26 cellular contexts compared by ENCODE assay signal in the genomic region with DNA sequence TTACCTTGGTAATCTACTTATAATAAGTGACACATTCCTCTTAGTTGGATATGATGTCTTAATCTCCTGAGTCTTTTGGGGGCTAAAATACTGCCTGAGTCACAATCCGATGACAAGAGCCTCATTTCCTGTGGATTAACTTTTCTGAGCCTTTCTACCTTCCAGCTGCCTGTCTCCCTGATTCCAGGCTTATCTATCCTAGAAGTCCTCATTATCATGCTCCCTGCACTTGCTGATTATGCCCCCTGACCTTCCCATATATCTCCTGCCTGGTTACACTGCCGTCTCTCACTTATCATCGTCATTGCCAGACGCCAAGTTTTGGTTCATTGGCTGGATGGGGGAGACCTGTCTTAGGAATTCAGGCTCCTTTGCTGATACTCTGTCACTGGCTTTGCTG.
A peak's percentile ranks its signal among the peaks of the same experiment; 100 is the strongest.
DNase-seq lines count a peak whose midpoint lies in the region; ATAC-seq and TF ChIP-seq lines count a peak whose summit lies in the region.
"Had no signal": no experiment of that assay in that cellular context is flagged by ENCODE, and none has a peak within 500 bp of the region (broad histone marks: within the 10 kb centered on the region; RNA-seq: fewer than 3 reads in every experiment).

No MANE protein-coding gene starts in this region.

- peaks cover 12% of the 10 kb centered on the region for H3K4me1 Mint-ChIP-seq in endodermal cell
- H3K4me1 Mint-ChIP-seq: CD4-positive, alpha-beta memory T cell had no signal

- no peaks in the 10 kb centered on the region for H3K4me1 ChIP-seq in endodermal cell (ENCODE audit: control insufficient read depth, insufficient read depth, low read length)
- H3K4me1 ChIP-seq: Peyer's patch had no signal

- DNase-seq in D341Med (ENCODE audit: low spot score) (peak; percentile 77), NCI-H524 treated with DMSO at 0.1 percent for 48 hours (lab: John Stamatoyannopoulos, UW) (peak; percentile 93), endodermal cell (peak; percentile 68), retinal pigment epithelial cell (ENCODE audit: low read depth) (peak; percentile 68), NCI-H1105 treated with DMSO at 0.1 percent for 48 hours (lab: John Stamatoyannopoulos, UW) (no peak), lower leg skin (ENCODE audit: low spot score in 2 of 2) (no peak)
- DNase-seq: AML-193; C1 segment of cervical spinal cord; CD4-positive, alpha-beta memory T cell; COR-L47; DMS 273 treated with DMSO at 0.1 percent for 48 hours; DMS79; EL; GF-D8; Karpas-422; NCI-H1092 treated with DMSO at 0.1 percent for 48 hours; NCI-H1436 treated with DMSO at 0.1 percent for 48 hours; NCI-H187 treated with DMSO at 0.1 percent for 48 hours; NCI-H2171 treated with DMSO at 0.1 percent for 48 hours; NCI-H345; NCI-H526; Peyer's patch; SHP77 treated with DMSO at 0.1 percent for 48 hours had no signal

- no peak overlapping the region for H3K4me3 Mint-ChIP-seq in endodermal cell
- H3K4me3 Mint-ChIP-seq: CD4-positive, alpha-beta memory T cell had no signal

- TF ChIP-seq POLR2A in lower leg skin (IDR thresholded peaks at IDR 0.05), result no peak

- H3K9me3 Mint-ChIP-seq in endodermal cell, result peaks cover 2% of the 10 kb centered on the region

- no peaks in the 10 kb centered on the region for H3K36me3 ChIP-seq in endodermal cell (ENCODE audit: control insufficient read depth, insufficient read depth, low read length)
- H3K36me3 ChIP-seq: Peyer's patch had no signal

- no peak overlapping the region for H3K9ac ChIP-seq in endodermal cell (ENCODE audit: extremely low read depth, low read length, poor library complexity, severe bottlenecking)

- H3K27me3 Mint-ChIP-seq in endodermal cell (ENCODE audit: insufficient read depth), result no peaks in the 10 kb centered on the region

- 80 to 90% methylated on average over 4 of the region's 4 CpGs for WGBS in endodermal cell (ENCODE audit: insufficient coverage in 1 of 2, insufficient read length in 1 of 2), 2 experiments
- WGBS in lower leg skin, 2 donors, result 64 to 75% methylated on average over 4 of the region's 4 CpGs

- H3K27me3 ChIP-seq in endodermal cell (ENCODE audit: control insufficient read depth, insufficient read depth, low read length, poor library complexity, severe bottlenecking), result no peaks in the 10 kb centered on the region
- H3K27me3 ChIP-seq: Peyer's patch had no signal

- H3K27ac ChIP-seq in endodermal cell (ENCODE audit: low read depth, low read length), result no peak overlapping the region
- H3K27ac ChIP-seq: Peyer's patch, SK-N-MC had no signal

- peak overlapping the region; percentile 17 for H3K27ac Mint-ChIP-seq in endodermal cell
- H3K27ac Mint-ChIP-seq: CD4-positive, alpha-beta memory T cell had no signal

- H3K4me3 ChIP-seq in endodermal cell (ENCODE audit: low read length) (no peak overlapping the region), retinal pigment epithelial cell (ENCODE audit: low read length) (no peak overlapping the region), lower leg skin (ENCODE audit: low read depth, poor library complexity, severe bottlenecking) (no peak overlapping the region)
- H3K4me3 ChIP-seq: Peyer's patch, SK-N-MC had no signal

- TF ChIP-seq CTCF in endodermal cell (conservative IDR thresholded peaks at IDR 0.05) (no peak), retinal pigment epithelial cell (conservative IDR thresholded peaks at IDR 0.05; ENCODE audit: low read depth, low read length) (no peak), lower leg skin (IDR thresholded peaks at IDR 0.05) (no peak)

- H3K36me3 Mint-ChIP-seq in endodermal cell (ENCODE audit: low read depth), result no peaks in the 10 kb centered on the region
- H3K36me3 Mint-ChIP-seq: CD4-positive, alpha-beta memory T cell had no signal

- intact Hi-C loops in lower leg skin (cut with DNase I; ENCODE audit: low total_unique reads), result no loop called here

- peaks cover 14% of the 10 kb centered on the region for H3K9me3 ChIP-seq in endodermal cell (ENCODE audit: control insufficient read depth, low read length)

- no peak for ATAC-seq in HG03521 (IDR thresholded peaks at IDR 0.05; ENCODE audit: unreplicated experiment)
- ATAC-seq: HepG2 had no signal

Comparison
In these comparisons a context has a peak if more than half of its experiments do, and no peak if none do; other contexts are left out.
1. DNase-seq: peak in D341Med (single experiment), NCI-H524 treated with DMSO at 0.1 percent for 48 hours (single experiment), endodermal cell (single experiment) and retinal pigment epithelial cell (single experiment); none in NCI-H1105 treated with DMSO at 0.1 percent for 48 hours (single experiment) and lower leg skin (0 of 2).